In the genomic region with DNA sequence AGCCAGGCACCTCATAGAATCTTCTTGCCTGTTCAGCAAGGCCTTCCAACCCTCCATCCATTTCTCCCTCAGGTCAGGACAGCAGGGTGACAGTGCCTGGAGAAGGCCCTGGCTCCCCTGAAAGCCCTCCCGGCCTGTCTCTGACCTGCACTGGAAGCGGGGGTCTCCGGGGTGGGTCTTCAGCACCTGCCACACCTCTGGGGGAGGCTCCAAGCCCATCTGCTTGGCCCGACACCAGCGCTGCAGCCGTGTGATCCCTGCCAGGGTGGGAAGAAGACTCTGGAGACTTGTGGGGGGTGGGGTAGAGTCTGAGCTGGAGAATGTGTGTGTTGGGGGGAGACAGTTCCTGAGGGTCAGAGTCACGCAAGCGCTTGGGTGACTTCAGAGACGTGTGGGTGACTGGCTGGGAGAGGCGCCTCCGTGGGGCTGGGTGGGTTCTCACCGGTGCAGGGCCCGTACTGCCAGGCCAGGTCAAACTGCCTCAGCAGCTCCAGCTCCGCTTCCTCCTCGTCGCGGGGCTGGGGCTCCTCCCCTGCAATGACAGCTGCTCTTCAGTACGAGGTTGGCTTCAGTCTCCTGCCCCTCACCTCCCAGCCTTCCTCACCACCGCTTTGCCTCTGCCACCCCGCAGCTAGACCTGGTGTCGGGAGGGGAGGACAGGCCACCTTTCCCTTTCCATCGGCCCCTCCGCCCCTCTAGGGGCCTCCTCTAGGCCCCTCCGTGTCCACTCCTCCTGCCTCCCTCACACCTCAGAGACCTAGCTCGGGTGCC, we compare ENCODE assay signal across 8 cellular contexts. TPM values are rescaled to one million over a fixed set of nuclear protein-coding genes. Genes with fewer than 3 reads are reported as not detected.
DNase-seq lines count a peak whose midpoint lies in the region; ATAC-seq and TF ChIP-seq lines count a peak whose summit lies in the region.

No MANE protein-coding gene starts in this region.

- peak overlapping the region; percentile 89 for H3K4me2 ChIP-seq in DND-41 (ENCODE audit: insufficient read depth, low read length)
- peak overlapping the region; percentile 87 for H3K4me2 ChIP-seq in trophoblast cell (ENCODE audit: low read length)

- H4K8ac ChIP-seq in trophoblast cell (ENCODE audit: low read depth, low read length) = peak overlapping the region; percentile 84

- H2AFZ ChIP-seq in DND-41 (ENCODE audit: low read depth, low read length) (peak overlapping the region; percentile 75), trophoblast cell (ENCODE audit: insufficient read depth, low read length, poor library complexity) (peak overlapping the region; percentile 27)

- no peaks in the 10 kb centered on the region for H3K9me3 Mint-ChIP-seq in WTC11

- H2BK120ac ChIP-seq in trophoblast cell (ENCODE audit: insufficient read depth, low read length, poor library complexity) = peak overlapping the region; percentile 22

- peak overlapping the region; percentile 7 for H2BK12ac ChIP-seq in trophoblast cell (ENCODE audit: low read length)

- H3K36me3 Mint-ChIP-seq in WTC11 = no peaks in the 10 kb centered on the region

- peak overlapping the region; percentile 86 for H2AK5ac ChIP-seq in trophoblast cell (ENCODE audit: low read length)

- TF ChIP-seq CTCF in DND-41 (IDR thresholded peaks at IDR 0.05; ENCODE audit: borderline replicate concordance, extremely low read depth, low read length, poor library complexity, severe bottlenecking) (no peak), WTC11 (IDR thresholded peaks at IDR 0.05) (no peak)

- H3K79me2 ChIP-seq in DND-41 (ENCODE audit: insufficient read depth, low read length) = peaks cover 8% of the 10 kb centered on the region
- H3K79me2 ChIP-seq in trophoblast cell (ENCODE audit: control insufficient read depth, insufficient read depth, low read length, poor library complexity) = peaks cover 9% of the 10 kb centered on the region

- H3K36me3 ChIP-seq in DND-41 (ENCODE audit: insufficient read depth, low read length) = no peaks in the 10 kb centered on the region; the same call in 1 of the 2 replicates
- H3K36me3 ChIP-seq in MG63 = peaks cover 8% of the 10 kb centered on the region
- H3K36me3 ChIP-seq in trophoblast cell (ENCODE audit: control insufficient read depth in 1 of 2, insufficient read depth in 2 of 2, low read length in 2 of 2) = no peaks in the 10 kb centered on the region

- H3K9me3 ChIP-seq in DND-41 (ENCODE audit: insufficient read depth, low read length, severe bottlenecking) (no peaks in the 10 kb centered on the region), MG63 (no peaks in the 10 kb centered on the region), trophoblast cell (ENCODE audit: insufficient read depth, low read depth, low read length) (no peaks in the 10 kb centered on the region)

- CTCF ChIA-PET in WTC11 (lab: Charles Lee) = interaction anchor here (0.7 to 10.1 kb wide), 22 partner anchors 8 to 278 kb away, joined by 3 to 842 read pairs (median 4); a partner anchor contains a TSS

- peak overlapping the region; percentile 26 for H4K12ac ChIP-seq in trophoblast cell (ENCODE audit: low read depth, low read length)

- H3K27me3 ChIP-seq in DND-41 (ENCODE audit: insufficient read depth, low read length, poor library complexity) = no peaks in the 10 kb centered on the region
- no peaks in the 10 kb centered on the region for H3K27me3 ChIP-seq in MG63
- H3K27me3 ChIP-seq in trophoblast cell (ENCODE audit: insufficient read depth, low read length) = no peaks in the 10 kb centered on the region

- peak overlapping the region; percentile 6 for H3K23ac ChIP-seq in trophoblast cell (ENCODE audit: low read length)

- peak overlapping the region; percentile 89 for H3K27ac Mint-ChIP-seq in WTC11

- H3K4me1 Mint-ChIP-seq in WTC11 = peaks cover 34% of the 10 kb centered on the region

- POLR2A ChIA-PET in WTC11 (lab: Charles Lee) = interaction anchor here (0.8 to 2.1 kb wide), 6 partner anchors 21 to 112 kb away, joined by 3 to 8 read pairs (median 3); no protein-coding TSS in a partner anchor

- peak; percentile 41 for ATAC-seq in DND-41 (ENCODE audit: insufficient read depth, low read depth)
- ATAC-seq in GM21390 (IDR thresholded peaks at IDR 0.05; ENCODE audit: unreplicated experiment) = peak; percentile 9
- ATAC-seq in WTC11 = peak; percentile 2
- no peak for ATAC-seq in GM21786 (IDR thresholded peaks at IDR 0.05; ENCODE audit: unreplicated experiment)
- ATAC-seq in HG03378 (IDR thresholded peaks at IDR 0.05; ENCODE audit: unreplicated experiment) = no peak

- peaks cover 3% of the 10 kb centered on the region for H3K27me3 Mint-ChIP-seq in WTC11 (ENCODE audit: low read depth)

- H2BK5ac ChIP-seq in trophoblast cell (ENCODE audit: low read depth, low read length, poor library complexity) = peak overlapping the region; percentile 54

- DNase-seq in DND-41 (peak; percentile 19), MG63 (no peak), WTC11 (ENCODE audit: low spot score) (peak; percentile 28), germinal center (ENCODE audit: low spot score) (peak; percentile 79), trophoblast cell (peak; percentile 23 to 55)

- H3K4me1 ChIP-seq in DND-41 (ENCODE audit: insufficient read depth, low read length) (peaks cover 38% of the 10 kb centered on the region), trophoblast cell (ENCODE audit: control insufficient read depth in 1 of 2, insufficient read depth in 2 of 2, low read length in 2 of 2) (peaks cover 18 to 25% of the 10 kb centered on the region in 2 experiments)

- H3K18ac ChIP-seq in trophoblast cell (ENCODE audit: low read length) = peak overlapping the region; percentile 36

- H3K9ac ChIP-seq in DND-41 (ENCODE audit: low read depth, low read length) = peak overlapping the region; percentile 73
- H3K9ac ChIP-seq in trophoblast cell (ENCODE audit: low read length) = peak overlapping the region; percentile 71

- no peaks in the 10 kb centered on the region for H4K20me1 ChIP-seq in DND-41 (ENCODE audit: insufficient read depth, low read length)

- WGBS in trophoblast cell (ENCODE audit: extremely low coverage, insufficient coverage, insufficient read length) = no CpG with 5 or more reads among the region's 25 CpGs

- H3K79me1 ChIP-seq in trophoblast cell (ENCODE audit: low read length) = peaks cover 19% of the 10 kb centered on the region

- H3K27ac ChIP-seq in DND-41 (ENCODE audit: low read length) (peak overlapping the region; percentile 86), trophoblast cell (ENCODE audit: low read depth, low read length) (peak overlapping the region; percentile 89)

- peak overlapping the region; percentile 50 to 87 for H3K4me3 ChIP-seq in DND-41 (ENCODE audit: low read depth in 1 of 2, low read length in 2 of 2)
- H3K4me3 ChIP-seq in MG63 = peak overlapping the region; percentile 69
- H3K4me3 ChIP-seq in trophoblast cell (ENCODE audit: low read depth, low read length) = peak overlapping the region; percentile 80

- H3K4ac ChIP-seq in trophoblast cell (ENCODE audit: low read depth, low read length) = peak overlapping the region; percentile 29

- H3K14ac ChIP-seq in trophoblast cell (ENCODE audit: low read length) = peak overlapping the region; percentile 80

- peak overlapping the region; percentile 78 for H4K91ac ChIP-seq in trophoblast cell (ENCODE audit: low read depth, low read length)

- H3K4me3 Mint-ChIP-seq in WTC11 = peak overlapping the region; percentile 91

TF ChIP-seq in WTC11, 78 proteins besides CTCF, POLR2A, EP300 and RAD21 (continues in another document):
- TF ChIP-seq, protein P1, sequence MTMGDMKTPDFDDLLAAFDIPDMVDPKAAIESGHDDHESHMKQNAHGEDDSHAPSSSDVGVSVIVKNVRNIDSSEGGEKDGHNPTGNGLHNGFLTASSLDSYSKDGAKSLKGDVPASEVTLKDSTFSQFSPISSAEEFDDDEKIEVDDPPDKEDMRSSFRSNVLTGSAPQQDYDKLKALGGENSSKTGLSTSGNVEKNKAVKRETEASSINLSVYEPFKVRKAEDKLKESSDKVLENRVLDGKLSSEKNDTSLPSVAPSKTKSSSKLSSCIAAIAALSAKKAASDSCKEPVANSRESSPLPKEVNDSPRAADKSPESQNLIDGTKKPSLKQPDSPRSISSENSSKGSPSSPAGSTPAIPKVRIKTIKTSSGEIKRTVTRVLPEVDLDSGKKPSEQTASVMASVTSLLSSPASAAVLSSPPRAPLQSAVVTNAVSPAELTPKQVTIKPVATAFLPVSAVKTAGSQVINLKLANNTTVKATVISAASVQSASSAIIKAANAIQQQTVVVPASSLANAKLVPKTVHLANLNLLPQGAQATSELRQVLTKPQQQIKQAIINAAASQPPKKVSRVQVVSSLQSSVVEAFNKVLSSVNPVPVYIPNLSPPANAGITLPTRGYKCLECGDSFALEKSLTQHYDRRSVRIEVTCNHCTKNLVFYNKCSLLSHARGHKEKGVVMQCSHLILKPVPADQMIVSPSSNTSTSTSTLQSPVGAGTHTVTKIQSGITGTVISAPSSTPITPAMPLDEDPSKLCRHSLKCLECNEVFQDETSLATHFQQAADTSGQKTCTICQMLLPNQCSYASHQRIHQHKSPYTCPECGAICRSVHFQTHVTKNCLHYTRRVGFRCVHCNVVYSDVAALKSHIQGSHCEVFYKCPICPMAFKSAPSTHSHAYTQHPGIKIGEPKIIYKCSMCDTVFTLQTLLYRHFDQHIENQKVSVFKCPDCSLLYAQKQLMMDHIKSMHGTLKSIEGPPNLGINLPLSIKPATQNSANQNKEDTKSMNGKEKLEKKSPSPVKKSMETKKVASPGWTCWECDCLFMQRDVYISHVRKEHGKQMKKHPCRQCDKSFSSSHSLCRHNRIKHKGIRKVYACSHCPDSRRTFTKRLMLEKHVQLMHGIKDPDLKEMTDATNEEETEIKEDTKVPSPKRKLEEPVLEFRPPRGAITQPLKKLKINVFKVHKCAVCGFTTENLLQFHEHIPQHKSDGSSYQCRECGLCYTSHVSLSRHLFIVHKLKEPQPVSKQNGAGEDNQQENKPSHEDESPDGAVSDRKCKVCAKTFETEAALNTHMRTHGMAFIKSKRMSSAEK (CRISPR knock-in tag; IDR thresholded peaks at IDR 0.05; ENCODE audit: borderline replicate concordance) = no peak

RNA-seq across cellular contexts. Expression of a gene that starts 0.6 kb away (rescaled TPM):
- total RNA-seq in MG63 (2014; rRNA removed; shearing (Covaris generic); ENCODE audit: low replicate concordance) = 17.3 and 40.1 TPM in 2 replicates
- total RNA-seq in WTC11 (2021) = 30.3 to 38.3 TPM (median 37.7 TPM) in 3 replicates
- 45.2 and 45.7 TPM in 2 replicates for polyA plus RNA-seq in trophoblast cell (2013)

RNA-seq across cellular contexts. Expression of a gene that starts 20.7 kb away (rescaled TPM):
- 6.4 and 7.7 TPM in 2 replicates for total RNA-seq in MG63 (2014; rRNA removed; shearing (Covaris generic); ENCODE audit: low replicate concordance)
- total RNA-seq in WTC11 (2021) = 0.48 to 0.92 TPM (median 0.92 TPM) in 3 replicates
- 3.1 TPM in 2 replicates for polyA plus RNA-seq in trophoblast cell (2013)

RNA-seq across cellular contexts. Expression of a gene that starts 39.1 kb away (rescaled TPM):
- total RNA-seq in MG63 (2014; rRNA removed; shearing (Covaris generic); ENCODE audit: low replicate concordance) = 1.7 and 17.6 TPM in 2 replicates
- 25.7 to 45.5 TPM (median 26.7 TPM) in 3 replicates for total RNA-seq in WTC11 (2021)
- 13.2 and 14.2 TPM in 2 replicates for polyA plus RNA-seq in trophoblast cell (2013)

RNA-seq across cellular contexts. Expression of a gene that starts 48.9 kb away (rescaled TPM):
- 244 and 262 TPM in 2 replicates for total RNA-seq in MG63 (2014; rRNA removed; shearing (Covaris generic); ENCODE audit: low replicate concordance)
- 220 to 222 TPM (median 221 TPM) in 3 replicates for total RNA-seq in WTC11 (2021)
- polyA plus RNA-seq in trophoblast cell (2013) = 208 and 213 TPM in 2 replicates

RNA-seq across cellular contexts. Expression of a gene that starts 49.4 kb away (rescaled TPM):
- 3.8 and 5.1 TPM in 2 replicates for total RNA-seq in MG63 (2014; rRNA removed; shearing (Covaris generic); ENCODE audit: low replicate concordance)
- 34.8 to 43.4 TPM (median 42.3 TPM) in 3 replicates for total RNA-seq in WTC11 (2021)
- 85.6 and 93.4 TPM in 2 replicates for polyA plus RNA-seq in trophoblast cell (2013)

Comparison
In these comparisons a context has a peak if more than half of its experiments do, and no peak if none do; other contexts are left out.
1. ATAC-seq: peak in DND-41 (single experiment), GM21390 (single experiment) and WTC11 (single experiment); none in GM21786 (single experiment) and HG03378 (single experiment).
2. Peak in every context shown above with its lines, with median percentiles within 50 percentile points of each other: H3K4me3 ChIP-seq.